ENCODE assay signal across 20 cellular contexts in genomic region chr5:178418471-178419010, GRCh38.
A peak's percentile ranks its signal among the peaks of the same experiment; 100 is the strongest.
DNase-seq lines count a peak whose midpoint lies in the region; ATAC-seq and TF ChIP-seq lines count a peak whose summit lies in the region.
"Had no signal": no experiment of that assay in that cellular context is flagged by ENCODE, and none has a peak within 500 bp of the region (broad histone marks: within the 10 kb centered on the region; RNA-seq: fewer than 3 reads in every experiment).

No MANE protein-coding gene starts in this region.

- TF ChIP-seq CTCF in cardiac muscle cell (IDR thresholded peaks at IDR 0.05; ENCODE audit: low read depth, low read length) (no peak), endodermal cell (conservative IDR thresholded peaks at IDR 0.05) (peak; percentile 21), osteoblast (IDR thresholded peaks at IDR 0.05; ENCODE audit: extremely low read depth, low read depth, low read length) (no peak)

- DNase-seq in cardiac muscle cell (ENCODE audit: low read depth in 1 of 2, low spot score in 1 of 2) (no peak), Right ventricle myocardium superior (no peak), endodermal cell (no peak), osteoblast (ENCODE audit: insufficient read length, low spot score, missing footprints) (peak; percentile 58), T-helper 9 cell (no peak), SHP77 treated with DMSO at 0.1 percent for 48 hours (lab: John Stamatoyannopoulos, UW) (no peak)
- DNase-seq: BE2C; CD8-positive, alpha-beta T cell; DMS53; EL; NCI-H1105 treated with DMSO at 0.1 percent for 48 hours; NCI-H1694; NCI-H2081 treated with DMSO at 0.1 percent for 48 hours; NCI-H748 treated with DMSO at 0.1 percent for 48 hours; RPMI8226; SJCRH30 had no signal

- ATAC-seq in Right ventricle myocardium superior (ENCODE audit: poor library complexity) (no peak), HG03108 (IDR thresholded peaks at IDR 0.05; ENCODE audit: unreplicated experiment) (no peak), GM19328 (IDR thresholded peaks at IDR 0.05; ENCODE audit: unreplicated experiment) (no peak)
- ATAC-seq: CD8-positive, alpha-beta T cell had no signal

- no peak overlapping the region for H3K4me3 Mint-ChIP-seq in endodermal cell
- H3K4me3 Mint-ChIP-seq: CD8-positive, alpha-beta T cell had no signal

- H3K4me1 Mint-ChIP-seq in endodermal cell: peaks cover 46% of the 10 kb centered on the region

- H2AFZ ChIP-seq in osteoblast (ENCODE audit: low read length): no peak overlapping the region

- H3K36me3 ChIP-seq in cardiac muscle cell (no peaks in the 10 kb centered on the region), endodermal cell (ENCODE audit: control insufficient read depth, insufficient read depth, low read length) (no peaks in the 10 kb centered on the region), osteoblast (ENCODE audit: insufficient read depth, low read length) (no peaks in the 10 kb centered on the region)
- H3K36me3 ChIP-seq: BE2C, HAP-1, SJCRH30 had no signal

- H3K4me1 ChIP-seq in cardiac muscle cell (ENCODE audit: low read depth) (peaks cover 31% of the 10 kb centered on the region), endodermal cell (ENCODE audit: control insufficient read depth, insufficient read depth, low read length) (peaks cover 9% of the 10 kb centered on the region), osteoblast (ENCODE audit: insufficient read depth, low read length) (peaks cover 6% of the 10 kb centered on the region)
- H3K4me1 ChIP-seq: HAP-1, SJCRH30 had no signal

- no peaks in the 10 kb centered on the region for H4K20me1 ChIP-seq in osteoblast (ENCODE audit: insufficient read depth, low read length)

- peak overlapping the region; percentile 64 for H3K27ac Mint-ChIP-seq in endodermal cell
- H3K27ac Mint-ChIP-seq: CD8-positive, alpha-beta T cell had no signal

- no peak overlapping the region for H3K4me2 ChIP-seq in osteoblast (ENCODE audit: insufficient read depth, low read length)

- 96% methylated on average over 5 to 7 of the region's 7 CpGs for WGBS in endodermal cell (ENCODE audit: insufficient coverage in 1 of 2, insufficient read length in 1 of 2), 2 experiments

- H3K27me3 Mint-ChIP-seq in endodermal cell (ENCODE audit: insufficient read depth): no peaks in the 10 kb centered on the region

- H3K27me3 ChIP-seq in cardiac muscle cell (no peaks in the 10 kb centered on the region), endodermal cell (ENCODE audit: control insufficient read depth, insufficient read depth, low read length, poor library complexity, severe bottlenecking) (no peaks in the 10 kb centered on the region), osteoblast (ENCODE audit: insufficient read depth, low read length) (peaks cover 4% of the 10 kb centered on the region)
- H3K27me3 ChIP-seq: BE2C, SJCRH30 had no signal

- no peaks in the 10 kb centered on the region for H3K9me3 Mint-ChIP-seq in endodermal cell
- H3K9me3 Mint-ChIP-seq: CD8-positive, alpha-beta T cell had no signal

- H3K27ac ChIP-seq in cardiac muscle cell: peak overlapping the region; percentile 27
- H3K27ac ChIP-seq in endodermal cell (ENCODE audit: low read depth, low read length): no peak overlapping the region
- H3K27ac ChIP-seq in osteoblast (ENCODE audit: low read depth, low read length): no peak overlapping the region
- H3K27ac ChIP-seq: SJCRH30 had no signal

- intact Hi-C loops in Right ventricle myocardium superior (cut with DNase I): no loop called here

- H3K79me2 ChIP-seq in osteoblast (ENCODE audit: insufficient read depth, low read length): no peaks in the 10 kb centered on the region

- H3K9ac ChIP-seq in endodermal cell (ENCODE audit: extremely low read depth, low read length, poor library complexity, severe bottlenecking): no peak overlapping the region

- H3K9me3 ChIP-seq in cardiac muscle cell (ENCODE audit: low read depth) (no peaks in the 10 kb centered on the region), endodermal cell (ENCODE audit: control insufficient read depth, low read length) (no peaks in the 10 kb centered on the region), osteoblast (ENCODE audit: low read depth, low read length) (no peaks in the 10 kb centered on the region)
- H3K9me3 ChIP-seq: BE2C, HAP-1, SJCRH30 had no signal

- no peaks in the 10 kb centered on the region for H3K36me3 Mint-ChIP-seq in endodermal cell (ENCODE audit: low read depth)
- H3K36me3 Mint-ChIP-seq: CD8-positive, alpha-beta T cell had no signal

- H3K4me3 ChIP-seq in cardiac muscle cell (no peak overlapping the region), endodermal cell (ENCODE audit: low read length) (no peak overlapping the region), osteoblast (ENCODE audit: insufficient read depth, low read length) (no peak overlapping the region)
- H3K4me3 ChIP-seq: HAP-1, K562, SJCRH30 had no signal
